Comparison of ENCODE assay signal across 1 cellular context in genomic region chr2:44943031-44943692, GRCh38.
TF ChIP-seq lines count a peak whose summit lies in the region.

No MANE protein-coding gene starts in this region.

TF ChIP-seq in HepG2, 621 proteins besides CTCF, POLR2A, EP300 and RAD21:
- no peak for TF ChIP-seq PAX8 (CRISPR knock-in tag; IDR thresholded peaks at IDR 0.05; ENCODE audit: borderline replicate concordance)
- no peak for TF ChIP-seq DR1 (CRISPR knock-in tag; IDR thresholded peaks at IDR 0.05)
- TF ChIP-seq FOXO1 (CRISPR knock-in tag; IDR thresholded peaks at IDR 0.05), result no peak
- no peak for TF ChIP-seq KLF11 (CRISPR knock-in tag; IDR thresholded peaks at IDR 0.05)
- no peak for TF ChIP-seq PCBP1 (IDR thresholded peaks at IDR 0.05; ENCODE audit: borderline replicate concordance, low read depth, low read length)
- TF ChIP-seq, protein P1, sequence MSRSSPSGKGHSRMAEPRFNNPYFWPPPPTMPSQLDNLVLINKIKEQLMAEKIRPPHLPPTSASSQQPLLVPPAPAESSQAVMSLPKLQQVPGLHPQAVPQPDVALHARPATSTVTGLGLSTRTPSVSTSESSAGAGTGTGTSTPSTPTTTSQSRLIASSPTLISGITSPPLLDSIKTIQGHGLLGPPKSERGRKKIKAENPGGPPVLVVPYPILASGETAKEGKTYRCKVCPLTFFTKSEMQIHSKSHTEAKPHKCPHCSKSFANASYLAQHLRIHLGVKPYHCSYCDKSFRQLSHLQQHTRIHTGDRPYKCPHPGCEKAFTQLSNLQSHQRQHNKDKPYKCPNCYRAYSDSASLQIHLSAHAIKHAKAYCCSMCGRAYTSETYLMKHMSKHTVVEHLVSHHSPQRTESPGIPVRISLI (CRISPR knock-in tag; IDR thresholded peaks at IDR 0.05; ENCODE audit: borderline replicate concordance), result no peak
- no peak for TF ChIP-seq JARID2 (CRISPR knock-in tag; IDR thresholded peaks at IDR 0.05; ENCODE audit: insufficient replicate concordance)
- no peak for TF ChIP-seq TCF7L2 (IDR thresholded peaks at IDR 0.05; ENCODE audit: low read depth, low read length)
- TF ChIP-seq, protein P2, sequence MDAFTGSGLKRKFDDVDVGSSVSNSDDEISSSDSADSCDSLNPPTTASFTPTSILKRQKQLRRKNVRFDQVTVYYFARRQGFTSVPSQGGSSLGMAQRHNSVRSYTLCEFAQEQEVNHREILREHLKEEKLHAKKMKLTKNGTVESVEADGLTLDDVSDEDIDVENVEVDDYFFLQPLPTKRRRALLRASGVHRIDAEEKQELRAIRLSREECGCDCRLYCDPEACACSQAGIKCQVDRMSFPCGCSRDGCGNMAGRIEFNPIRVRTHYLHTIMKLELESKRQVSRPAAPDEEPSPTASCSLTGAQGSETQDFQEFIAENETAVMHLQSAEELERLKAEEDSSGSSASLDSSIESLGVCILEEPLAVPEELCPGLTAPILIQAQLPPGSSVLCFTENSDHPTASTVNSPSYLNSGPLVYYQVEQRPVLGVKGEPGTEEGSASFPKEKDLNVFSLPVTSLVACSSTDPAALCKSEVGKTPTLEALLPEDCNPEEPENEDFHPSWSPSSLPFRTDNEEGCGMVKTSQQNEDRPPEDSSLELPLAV (CRISPR knock-in tag; conservative IDR thresholded peaks at IDR 0.05; ENCODE audit: low read depth), result no peak
